8 cellular contexts compared by ENCODE assay signal in genomic region chr15:72118400-72118978, GRCh38. TPM values are rescaled to one million over a fixed set of nuclear protein-coding genes. Genes with fewer than 3 reads are reported as not detected.
DNase-seq lines count a peak whose midpoint lies in the region; ATAC-seq and TF ChIP-seq lines count a peak whose summit lies in the region.

SENP8 (plus strand) TSS chr15:72118403; CDS start chr15:72139624, 21,221 bp downstream.

- no peak within 1 kb of the TSS for H2BK12ac ChIP-seq in trophoblast cell (ENCODE audit: low read length)

- H2BK5ac ChIP-seq in trophoblast cell (ENCODE audit: low read depth, low read length, poor library complexity), result peak within 1 kb of the TSS; percentile 86

- H3K14ac ChIP-seq in trophoblast cell (ENCODE audit: low read length), result peak within 1 kb of the TSS; percentile 90

- H3K9ac ChIP-seq in trophoblast cell (ENCODE audit: low read length), result peak within 1 kb of the TSS; percentile 78

- peak within 1 kb of the TSS; percentile 94 for H4K91ac ChIP-seq in trophoblast cell (ENCODE audit: low read depth, low read length)

- H3K36me3 ChIP-seq in trophoblast cell (ENCODE audit: control insufficient read depth in 1 of 2, insufficient read depth in 2 of 2, low read length in 2 of 2), result no peaks in the 10 kb centered on the region

- H3K79me2 ChIP-seq in trophoblast cell (ENCODE audit: control insufficient read depth, insufficient read depth, low read length, poor library complexity), result peaks cover 2% of the 10 kb centered on the region

- H2AFZ ChIP-seq in trophoblast cell (ENCODE audit: insufficient read depth, low read length, poor library complexity), result peak within 1 kb of the TSS; percentile 98

- H3K27ac ChIP-seq in foreskin keratinocyte, result peak within 1 kb of the TSS; percentile 96
- H3K27ac ChIP-seq in trophoblast cell (ENCODE audit: low read depth, low read length), result peak within 1 kb of the TSS; percentile 93

- H3K27me3 ChIP-seq in foreskin keratinocyte, result no peaks in the 10 kb centered on the region
- H3K27me3 ChIP-seq in trophoblast cell (ENCODE audit: insufficient read depth, low read length), result no peaks in the 10 kb centered on the region

- peak within 1 kb of the TSS; percentile 95 for H2BK120ac ChIP-seq in trophoblast cell (ENCODE audit: insufficient read depth, low read length, poor library complexity)

- H3K4me2 ChIP-seq in trophoblast cell (ENCODE audit: low read length), result peak within 1 kb of the TSS; percentile 91

- TF ChIP-seq CTCF in WI38 (IDR thresholded peaks at IDR 0.05; ENCODE audit: low read depth, low read length), result no peak
- TF ChIP-seq CTCF in foreskin keratinocyte (conservative IDR thresholded peaks at IDR 0.05), result no peak

- H3K4me1 ChIP-seq in foreskin keratinocyte, result no peaks in the 10 kb centered on the region
- peaks cover 0 to 2% of the 10 kb centered on the region in 2 experiments for H3K4me1 ChIP-seq in trophoblast cell (ENCODE audit: control insufficient read depth in 1 of 2, insufficient read depth in 2 of 2, low read length in 2 of 2)

- H3K4me3 ChIP-seq in WI38 (ENCODE audit: low read depth, low read length) (peak within 1 kb of the TSS; percentile 91), trophoblast cell (ENCODE audit: low read depth, low read length) (peak within 1 kb of the TSS; percentile 98)

- peak within 1 kb of the TSS; percentile 95 for H4K8ac ChIP-seq in trophoblast cell (ENCODE audit: low read depth, low read length)

- peak within 1 kb of the TSS; percentile 88 for H4K12ac ChIP-seq in trophoblast cell (ENCODE audit: low read depth, low read length)

- WGBS in trophoblast cell (ENCODE audit: extremely low coverage, insufficient coverage, insufficient read length), result no CpG with 5 or more reads among the region's 25 CpGs

- no peak within 1 kb of the TSS for H2AK5ac ChIP-seq in trophoblast cell (ENCODE audit: low read length)

- DNase-seq in AG08396 (ENCODE audit: low spot score) (peak; percentile 81), foreskin keratinocyte (no peak), trophoblast cell (peak in 1 of 2 donors; percentile 78), middle frontal gyrus (ENCODE audit: extremely low spot score, low spot score) (no peak)
- DNase-seq in stimulated activated naive CD4-positive, alpha-beta T cell (lab: John Stamatoyannopoulos, UW), result no peak

- no peaks in the 10 kb centered on the region for H3K9me3 ChIP-seq in trophoblast cell (ENCODE audit: insufficient read depth, low read depth, low read length)

- H3K23ac ChIP-seq in trophoblast cell (ENCODE audit: low read length), result no peak within 1 kb of the TSS

- ATAC-seq in GM18502 (IDR thresholded peaks at IDR 0.05; ENCODE audit: poor library complexity, unreplicated experiment) (peak; percentile 34), HG03139 (IDR thresholded peaks at IDR 0.05; ENCODE audit: unreplicated experiment) (peak; percentile 21), foreskin keratinocyte (peak; percentile 43)

- H3K4ac ChIP-seq in trophoblast cell (ENCODE audit: low read depth, low read length), result peak within 1 kb of the TSS; percentile 85

- H3K18ac ChIP-seq in trophoblast cell (ENCODE audit: low read length), result peak within 1 kb of the TSS; percentile 89

- peaks cover 8% of the 10 kb centered on the region for H3K79me1 ChIP-seq in trophoblast cell (ENCODE audit: low read length)

RNA-seq across cellular contexts. Expression of gene SENP8, which starts in this region (rescaled TPM):
- total RNA-seq in foreskin keratinocyte, result 2.8 and 3.7 TPM in 2 replicates
- 2.2 and 2.7 TPM in 2 replicates for polyA plus RNA-seq in foreskin keratinocyte
- polyA plus RNA-seq in trophoblast cell (2013), result 2.2 and 2.3 TPM in 2 replicates
